ENCODE assay signal across 11 cellular contexts in genomic region chr14:75440733-75441474, GRCh38. TPM values are rescaled to one million over a fixed set of nuclear protein-coding genes. Genes with fewer than 3 reads are reported as not detected.
DNase-seq lines count a peak whose midpoint lies in the region; ATAC-seq, FAIRE-seq and TF ChIP-seq lines count a peak whose summit lies in the region.
"Had no signal": no experiment of that assay in that cellular context is flagged by ENCODE, and none has a peak within 500 bp of the region (broad histone marks: within the 10 kb centered on the region; RNA-seq: fewer than 3 reads in every experiment).

No MANE protein-coding gene starts in this region.

- no peak overlapping the region for H3K4me3 ChIP-seq in fibroblast of pulmonary artery (replicated peaks; ENCODE audit: low read depth, low read length)
- H3K4me3 ChIP-seq in aorta (ENCODE audit: low read length in 2 of 2) = no peak overlapping the region

- H3K36me3 Mint-ChIP-seq in activated CD8-positive, alpha-beta T cell treated with anti-CD3 and anti-CD28 coated beads, Interleukin-2, amount 10 ng/mL, durations not matched to agents 7 days and 5 days (ENCODE audit: low read depth) = no peaks in the 10 kb centered on the region
- no peaks in the 10 kb centered on the region for H3K36me3 Mint-ChIP-seq in activated CD8-positive, alpha-beta T cell treated with anti-CD3 and anti-CD28 coated beads for 36 hours (ENCODE audit: low read depth)

- ATAC-seq in activated CD8-positive, alpha-beta T cell treated with anti-CD3 and anti-CD28 coated beads, Interleukin-2, amount 10 ng/mL, durations not matched to agents 7 days and 5 days = peak; percentile 15
- no peak for ATAC-seq in activated CD8-positive, alpha-beta T cell treated with anti-CD3 and anti-CD28 coated beads for 36 hours
- ATAC-seq in omental fat pad (ENCODE audit: low FRiP score) = peak; percentile 63
- ATAC-seq in aorta (ENCODE audit: low FRiP score) = peak; percentile 86
- ATAC-seq: stimulated activated naive CD8-positive, alpha-beta T cell treated with anti-CD3 and anti-CD28 coated beads, Interleukin-15, amount 100 ng/mL, for 72 hours had no signal

- H3K27ac Mint-ChIP-seq in activated CD8-positive, alpha-beta T cell treated with anti-CD3 and anti-CD28 coated beads, Interleukin-2, amount 10 ng/mL, durations not matched to agents 7 days and 5 days = no peak overlapping the region
- H3K27ac Mint-ChIP-seq in activated CD8-positive, alpha-beta T cell treated with anti-CD3 and anti-CD28 coated beads for 36 hours = no peak overlapping the region
- H3K27ac Mint-ChIP-seq: stimulated activated naive CD8-positive, alpha-beta T cell treated with anti-CD3 and anti-CD28 coated beads, Interleukin-15, amount 100 ng/mL, for 72 hours had no signal

- H3K27me3 Mint-ChIP-seq in activated CD8-positive, alpha-beta T cell treated with anti-CD3 and anti-CD28 coated beads, Interleukin-2, amount 10 ng/mL, durations not matched to agents 7 days and 5 days (ENCODE audit: low read depth) = peaks cover 2% of the 10 kb centered on the region
- H3K27me3 Mint-ChIP-seq in activated CD8-positive, alpha-beta T cell treated with anti-CD3 and anti-CD28 coated beads for 36 hours = no peaks in the 10 kb centered on the region

- POLR2A ChIA-PET in activated CD8-positive, alpha-beta T cell treated with anti-CD3 and anti-CD28 coated beads, Interleukin-2, amount 10 ng/mL, durations not matched to agents 7 days and 5 days (lab: Charles Lee) = no interaction called here
- POLR2A ChIA-PET in activated CD8-positive, alpha-beta T cell treated with anti-CD3 and anti-CD28 coated beads for 36 hours (lab: Charles Lee) = interaction anchor here (0.6 kb wide), 1 partner anchor 123 kb away, joined by 3 read pairs; no protein-coding TSS in a partner anchor

- H3K36me3 ChIP-seq in aorta (ENCODE audit: control insufficient read depth in 1 of 2, insufficient read depth in 2 of 2, low read length in 1 of 2) = peaks cover 0 to 1% of the 10 kb centered on the region in 2 donors

- intact Hi-C loops in activated CD8-positive, alpha-beta T cell treated with anti-CD3 and anti-CD28 coated beads for 36 hours (cut with micrococcal nuclease) = no loop called here
- intact Hi-C loops in aorta (cut with DNase I) = no loop called here

- no peaks in the 10 kb centered on the region for H3K9me3 Mint-ChIP-seq in activated CD8-positive, alpha-beta T cell treated with anti-CD3 and anti-CD28 coated beads, Interleukin-2, amount 10 ng/mL, durations not matched to agents 7 days and 5 days (ENCODE audit: insufficient read depth)
- H3K9me3 Mint-ChIP-seq in activated CD8-positive, alpha-beta T cell treated with anti-CD3 and anti-CD28 coated beads for 36 hours = no peaks in the 10 kb centered on the region
- H3K9me3 Mint-ChIP-seq: stimulated activated naive CD8-positive, alpha-beta T cell treated with anti-CD3 and anti-CD28 coated beads, Interleukin-15, amount 100 ng/mL, for 72 hours had no signal

- FAIRE-seq in D721Med (lab: Jason Lieb, UNC) = no peak

- no peak for DNase-seq in activated CD8-positive, alpha-beta T cell treated with anti-CD3 and anti-CD28 coated beads, Interleukin-2, amount 10 ng/mL, durations not matched to agents 7 days and 5 days
- no peak for DNase-seq in activated CD8-positive, alpha-beta T cell treated with anti-CD3 and anti-CD28 coated beads for 36 hours
- DNase-seq in fibroblast of pulmonary artery (ENCODE audit: low read depth) (peak; percentile 83), omental fat pad (ENCODE audit: low spot score) (no peak), aorta (peak in 1 of 2 donors; percentile 84), D721Med (ENCODE audit: insufficient read length, low spot score) (no peak), HuH-7 (ENCODE audit: low spot score) (no peak)
- DNase-seq in stimulated activated CD4-positive, alpha-beta T cell treated with anti-CD3 and anti-CD28 coated beads, Interleukin-4, amount 100 ng/mL, for 24 hours = no peak
- DNase-seq: 8988T; activated T-cell treated with anti-CD3 and anti-CD28 coated beads, Interleukin-2, amount 50 U/mL, for 1 hour; stimulated activated naive CD8-positive, alpha-beta T cell treated with anti-CD3 and anti-CD28 coated beads, Interleukin-15, amount 100 ng/mL, for 72 hours had no signal

- H3K4me3 Mint-ChIP-seq in activated CD8-positive, alpha-beta T cell treated with anti-CD3 and anti-CD28 coated beads, Interleukin-2, amount 10 ng/mL, durations not matched to agents 7 days and 5 days = no peak overlapping the region
- H3K4me3 Mint-ChIP-seq in activated CD8-positive, alpha-beta T cell treated with anti-CD3 and anti-CD28 coated beads for 36 hours = no peak overlapping the region
- H3K4me3 Mint-ChIP-seq: stimulated activated naive CD8-positive, alpha-beta T cell treated with anti-CD3 and anti-CD28 coated beads, Interleukin-15, amount 100 ng/mL, for 72 hours had no signal

- H3K4me1 ChIP-seq in aorta (ENCODE audit: control insufficient read depth in 1 of 2, insufficient read depth in 2 of 2, low read length in 2 of 2) = no peaks in the 10 kb centered on the region

- H3K9me3 ChIP-seq in aorta (ENCODE audit: control insufficient read depth, low read length) = no peaks in the 10 kb centered on the region

- TF ChIP-seq CTCF in activated CD8-positive, alpha-beta T cell treated with anti-CD3 and anti-CD28 coated beads for 36 hours (IDR thresholded peaks at IDR 0.05) = no peak
- TF ChIP-seq CTCF in fibroblast of pulmonary artery (IDR thresholded peaks at IDR 0.05; ENCODE audit: low read length, missing control alignments) (no peak), omental fat pad (IDR thresholded peaks at IDR 0.05) (no peak), D721Med (IDR thresholded peaks at IDR 0.05; ENCODE audit: insufficient read depth, missing control alignments) (no peak)

- 14 to 16% methylated on average over 14 of the region's 14 CpGs for WGBS in aorta, 2 donors

- H3K27ac ChIP-seq in aorta (ENCODE audit: low read depth in 1 of 2, low read length in 2 of 2) = peak overlapping the region; percentile 46 to 63

- H3K4me1 Mint-ChIP-seq in activated CD8-positive, alpha-beta T cell treated with anti-CD3 and anti-CD28 coated beads, Interleukin-2, amount 10 ng/mL, durations not matched to agents 7 days and 5 days (ENCODE audit: low read depth) = peaks cover 11% of the 10 kb centered on the region
- peaks cover 3% of the 10 kb centered on the region for H3K4me1 Mint-ChIP-seq in activated CD8-positive, alpha-beta T cell treated with anti-CD3 and anti-CD28 coated beads for 36 hours (ENCODE audit: low read depth)

- no peaks in the 10 kb centered on the region for H3K27me3 ChIP-seq in aorta (ENCODE audit: control insufficient read depth in 1 of 2, insufficient read depth in 2 of 2, low read length in 1 of 2)

- CTCF ChIA-PET in activated CD8-positive, alpha-beta T cell treated with anti-CD3 and anti-CD28 coated beads, Interleukin-2, amount 10 ng/mL, durations not matched to agents 7 days and 5 days (lab: Charles Lee) = interaction anchor here (0.5 to 2.2 kb wide), 2 partner anchors 13 to 128 kb away, joined by 3 to 9 read pairs; no protein-coding TSS in a partner anchor
- CTCF ChIA-PET in activated CD8-positive, alpha-beta T cell treated with anti-CD3 and anti-CD28 coated beads for 36 hours (lab: Charles Lee) = no interaction called here

RNA-seq across cellular contexts. Expression of gene JDP2, which starts 13.1 kb away (rescaled TPM):
- 1 to 10 TPM in 1 of 2 experiments, under 1 TPM in 1; 0.71 to 1.4 TPM for total RNA-seq in activated CD8-positive, alpha-beta T cell treated with anti-CD3 and anti-CD28 coated beads, Interleukin-2, amount 10 ng/mL, durations not matched to agents 7 days and 5 days
- total RNA-seq in activated CD8-positive, alpha-beta T cell treated with anti-CD3 and anti-CD28 coated beads for 36 hours = 1 to 10 TPM; 1.3 to 1.4 TPM
- total RNA-seq in omental fat pad (100 to 1,000 TPM in 1 of 4 donors, 10 to 100 TPM in 3; 59.7 to 141 (median 78.4) TPM), aorta (10 to 100 TPM; 48.3 to 50.2 TPM)
- 10 to 100 TPM; 20.9 to 39.7 TPM for polyA plus RNA-seq in aorta

Comparison
In these comparisons a context has a peak if more than half of its experiments do, and no peak if none do; other contexts are left out.
1. RNA of gene JDP2, which starts 13.1 kb away (total RNA-seq): 59.7 to 141 TPM in omental fat pad and 48.3 to 50.2 TPM in aorta; 0.71 to 1.4 TPM in activated CD8-positive, alpha-beta T cell treated with anti-CD3 and anti-CD28 coated beads, Interleukin-2, amount 10 ng/mL, durations not matched to agents 7 days and 5 days and 1.3 to 1.4 TPM in activated CD8-positive, alpha-beta T cell treated with anti-CD3 and anti-CD28 coated beads for 36 hours; every median in the first group is over 10 times any median in the second.